In the genomic region with DNA sequence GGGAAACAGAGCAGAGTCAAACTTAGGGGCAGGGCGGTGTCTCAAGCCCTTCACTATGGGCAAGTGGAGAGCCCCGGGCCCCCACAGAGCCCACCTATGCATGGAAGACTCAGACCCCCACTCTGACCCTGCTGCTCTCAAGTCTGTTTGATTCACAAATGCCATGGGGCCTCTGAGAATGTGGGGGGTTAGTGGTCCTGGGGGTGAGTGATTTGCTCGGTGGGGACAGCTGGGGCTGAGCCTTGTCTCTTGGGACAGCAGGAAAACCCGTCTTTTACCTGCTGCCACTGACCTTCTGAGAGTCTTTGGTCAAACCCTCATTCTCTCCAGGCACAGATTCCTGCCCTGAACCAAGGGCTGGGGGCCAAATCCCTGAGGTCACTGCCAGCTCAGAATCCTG, we compare ENCODE assay signal across 18 cellular contexts.
DNase-seq lines count a peak whose midpoint lies in the region; ATAC-seq, FAIRE-seq and TF ChIP-seq lines count a peak whose summit lies in the region.
"Had no signal": no experiment of that assay in that cellular context is flagged by ENCODE, and none has a peak within 500 bp of the region (broad histone marks: within the 10 kb centered on the region; RNA-seq: fewer than 3 reads in every experiment).

No MANE protein-coding gene starts in this region.

- ATAC-seq in activated CD8-positive, alpha-beta memory T cell treated with anti-CD3 and anti-CD28 coated beads, Interleukin-2, amount 10 ng/mL, durations not matched to agents 7 days and 5 days, result no peak
- no peak for ATAC-seq in T-helper 17 cell

- intact Hi-C loops in kidney (cut with DNase I), result no loop called here
- intact Hi-C loops in posterior vena cava (cut with DNase I), result no loop called here

- H3K9ac ChIP-seq in kidney (ENCODE audit: low read length in 2 of 2), result no peak overlapping the region
- H3K9ac ChIP-seq: BLaER1 had no signal

- no peak for TF ChIP-seq CTCF in kidney (IDR thresholded peaks at IDR 0.05; ENCODE audit: borderline replicate concordance, extremely low read depth, insufficient read depth)

- H3K27me3 Mint-ChIP-seq in activated CD8-positive, alpha-beta memory T cell treated with anti-CD3 and anti-CD28 coated beads, Interleukin-2, amount 10 ng/mL, durations not matched to agents 7 days and 5 days, result peaks cover 4% of the 10 kb centered on the region
- peaks cover 10% of the 10 kb centered on the region for H3K27me3 Mint-ChIP-seq in T-helper 17 cell

- no peaks in the 10 kb centered on the region for H3K4me1 ChIP-seq in kidney (ENCODE audit: control insufficient read depth in 1 of 2, insufficient read depth in 1 of 2, low read depth in 1 of 2, low read length in 2 of 2)
- H3K4me1 ChIP-seq: BLaER1, Caco-2 had no signal

- CTCF ChIA-PET in activated CD8-positive, alpha-beta memory T cell treated with anti-CD3 and anti-CD28 coated beads, Interleukin-2, amount 10 ng/mL, durations not matched to agents 7 days and 5 days (lab: Charles Lee), result no interaction called here

- no peak overlapping the region for H3K4me3 ChIP-seq in kidney (ENCODE audit: low read length in 2 of 2)
- H3K4me3 ChIP-seq: BLaER1 had no signal

- H3K4me3 Mint-ChIP-seq in activated CD8-positive, alpha-beta memory T cell treated with anti-CD3 and anti-CD28 coated beads, Interleukin-2, amount 10 ng/mL, durations not matched to agents 7 days and 5 days, result no peak overlapping the region
- no peak overlapping the region for H3K4me3 Mint-ChIP-seq in T-helper 17 cell
- H3K4me3 Mint-ChIP-seq: HFFc6 had no signal

- H3K27ac ChIP-seq in kidney (ENCODE audit: low read depth in 2 of 2, low read length in 2 of 2), result no peak overlapping the region
- H3K27ac ChIP-seq: BLaER1, HL-60 had no signal

- H3K36me3 Mint-ChIP-seq in activated CD8-positive, alpha-beta memory T cell treated with anti-CD3 and anti-CD28 coated beads, Interleukin-2, amount 10 ng/mL, durations not matched to agents 7 days and 5 days, result no peaks in the 10 kb centered on the region
- H3K36me3 Mint-ChIP-seq in T-helper 17 cell (ENCODE audit: low read depth), result no peaks in the 10 kb centered on the region
- H3K36me3 Mint-ChIP-seq: CD8-positive, alpha-beta memory T cell had no signal

- H3K36me3 ChIP-seq in kidney (ENCODE audit: control insufficient read depth in 1 of 2, insufficient read depth in 2 of 2, low read length in 2 of 2), result no peaks in the 10 kb centered on the region
- H3K36me3 ChIP-seq: BLaER1 had no signal

- H3K9me3 ChIP-seq in kidney (ENCODE audit: control insufficient read depth in 1 of 2, low read length in 2 of 2) (peaks cover 0 to 12% of the 10 kb centered on the region in 2 donors), T-helper 17 cell (ENCODE audit: control insufficient read depth, low read length, poor library complexity, severe bottlenecking) (no peaks in the 10 kb centered on the region)

- H3K27ac Mint-ChIP-seq in activated CD8-positive, alpha-beta memory T cell treated with anti-CD3 and anti-CD28 coated beads, Interleukin-2, amount 10 ng/mL, durations not matched to agents 7 days and 5 days, result no peak overlapping the region
- no peak overlapping the region for H3K27ac Mint-ChIP-seq in T-helper 17 cell
- H3K27ac Mint-ChIP-seq: CD8-positive, alpha-beta memory T cell; HFFc6 had no signal

- no peak for FAIRE-seq in kidney (lab: Jason Lieb, UNC)

- no peaks in the 10 kb centered on the region for H3K4me1 Mint-ChIP-seq in activated CD8-positive, alpha-beta memory T cell treated with anti-CD3 and anti-CD28 coated beads, Interleukin-2, amount 10 ng/mL, durations not matched to agents 7 days and 5 days
- no peaks in the 10 kb centered on the region for H3K4me1 Mint-ChIP-seq in T-helper 17 cell
- H3K4me1 Mint-ChIP-seq: CD8-positive, alpha-beta memory T cell had no signal

- H3K9me3 Mint-ChIP-seq in activated CD8-positive, alpha-beta memory T cell treated with anti-CD3 and anti-CD28 coated beads, Interleukin-2, amount 10 ng/mL, durations not matched to agents 7 days and 5 days (ENCODE audit: low read depth), result no peaks in the 10 kb centered on the region

- DNase-seq in activated CD8-positive, alpha-beta memory T cell treated with anti-CD3 and anti-CD28 coated beads, Interleukin-2, amount 50 U/mL, for 48 hours, result peak; percentile 23
- no peak for DNase-seq in activated CD8-positive, alpha-beta memory T cell treated with anti-CD3 and anti-CD28 coated beads, Interleukin-2, amount 10 ng/mL, durations not matched to agents 7 days and 5 days
- DNase-seq in D341Med (ENCODE audit: low spot score) (peak; percentile 10), kidney (peak; percentile 20), posterior vena cava (ENCODE audit: low spot score) (peak; percentile 49), NCI-H226 (no peak), GM03348 (ENCODE audit: low spot score) (no peak), T-helper 17 cell (no peak)
- DNase-seq: 8988T; AML-193; Caco-2; CD8-positive, alpha-beta memory T cell; DMS53; GF-D8; HCEC 1CT; HFFc6 had no signal

Comparison
In these comparisons a context has a peak if more than half of its experiments do, and no peak if none do; other contexts are left out.
1. DNase-seq: peak in activated CD8-positive, alpha-beta memory T cell treated with anti-CD3 and anti-CD28 coated beads, Interleukin-2, amount 50 U/mL, for 48 hours (single experiment), D341Med (single experiment), kidney (single experiment) and posterior vena cava (single experiment); none in activated CD8-positive, alpha-beta memory T cell treated with anti-CD3 and anti-CD28 coated beads, Interleukin-2, amount 10 ng/mL, durations not matched to agents 7 days and 5 days (single experiment), NCI-H226 (single experiment), GM03348 (single experiment) and T-helper 17 cell (0 of 3).